Comparison of ENCODE assay signal across 19 cellular contexts in the genomic region with DNA sequence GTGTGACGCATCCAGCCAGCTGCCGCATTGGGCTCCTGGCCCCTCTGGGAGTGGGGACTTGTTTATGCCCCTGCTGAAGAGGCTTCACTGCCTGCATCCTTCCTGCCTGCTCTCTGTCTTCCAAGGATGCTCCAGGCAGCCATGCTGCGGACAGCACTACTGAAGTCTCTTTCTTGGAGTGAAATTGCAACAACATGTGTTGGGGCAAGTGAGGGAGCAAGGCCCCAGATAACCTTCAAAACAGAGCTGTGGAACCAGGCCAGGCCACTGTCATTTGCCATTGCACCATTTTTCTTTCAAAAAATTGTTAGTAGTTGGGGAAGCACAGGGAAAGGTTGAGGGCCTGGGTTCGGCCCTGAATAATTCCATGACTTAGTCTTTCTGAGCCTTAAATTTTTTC.
A peak's percentile ranks its signal among the peaks of the same experiment; 100 is the strongest.
DNase-seq lines count a peak whose midpoint lies in the region; ATAC-seq and TF ChIP-seq lines count a peak whose summit lies in the region.
"Had no signal": no experiment of that assay in that cellular context is flagged by ENCODE, and none has a peak within 500 bp of the region (broad histone marks: within the 10 kb centered on the region; RNA-seq: fewer than 3 reads in every experiment).

No MANE protein-coding gene starts in this region.

- ATAC-seq in GM23338: no peak
- ATAC-seq: A549; CD8-positive, alpha-beta T cell had no signal

- H3K4me1 ChIP-seq in GM23338 (ENCODE audit: insufficient read depth): no peaks in the 10 kb centered on the region
- H3K4me1 ChIP-seq in esophagus muscularis mucosa: no peaks in the 10 kb centered on the region
- H3K4me1 ChIP-seq: Caco-2 had no signal

- TF ChIP-seq CTCF in GM23338 (conservative IDR thresholded peaks at IDR 0.05; ENCODE audit: low read depth in 2 of 2) (no peak), esophagus muscularis mucosa (IDR thresholded peaks at IDR 0.05) (no peak), neural crest cell (conservative IDR thresholded peaks at IDR 0.05) (no peak)

- no peaks in the 10 kb centered on the region for H3K9me3 Mint-ChIP-seq in GM23338
- H3K9me3 Mint-ChIP-seq in neural crest cell: peaks cover 2% of the 10 kb centered on the region

- no peaks in the 10 kb centered on the region for H4K20me1 ChIP-seq in GM23338 (replicated peaks; ENCODE audit: insufficient read depth)
- H4K20me1 ChIP-seq: BLaER1 treated with 17β-estradiol and CSF1 and Interleukin-3, amounts not matched to agents 10 nM and 100 nM had no signal

- H3K27me3 ChIP-seq in GM23338 (ENCODE audit: insufficient read depth) (no peaks in the 10 kb centered on the region), esophagus muscularis mucosa (no peaks in the 10 kb centered on the region)
- H3K27me3 ChIP-seq: BLaER1 treated with 17β-estradiol and CSF1 and Interleukin-3, amounts not matched to agents 10 nM and 100 nM had no signal

- intact Hi-C loops in esophagus muscularis mucosa (cut with DNase I): no loop called here

- DNase-seq in DMS153 (lab: John Stamatoyannopoulos, UW): peak; percentile 5
- no peak for DNase-seq in DMS153 treated with DMSO at 0.1 percent for 48 hours (lab: John Stamatoyannopoulos, UW; ENCODE audit: unreplicated experiment)
- no peak for DNase-seq in GM23338 (ENCODE audit: low spot score)
- peak; percentile 78 for DNase-seq in esophagus muscularis mucosa (ENCODE audit: extremely low spot score)
- DNase-seq in neural crest cell (ENCODE audit: low read depth, low spot score): no peak
- no peak for DNase-seq in NCI-H2196 treated with DMSO at 0.1 percent for 48 hours (lab: John Stamatoyannopoulos, UW; ENCODE audit: unreplicated experiment)
- no peak for DNase-seq in NCI-H187 treated with DMSO at 0.1 percent for 48 hours (lab: John Stamatoyannopoulos, UW)
- DNase-seq: AML-193; Caco-2; Calu3; CD4-positive, alpha-beta T cell; CD8-positive, alpha-beta T cell; DMS79 treated with DMSO at 0.1 percent for 48 hours; GF-D8 had no signal

- no peak overlapping the region for H3K27ac Mint-ChIP-seq in GM23338
- peak overlapping the region; percentile 44 for H3K27ac Mint-ChIP-seq in neural crest cell (ENCODE audit: unreplicated experiment)
- H3K27ac Mint-ChIP-seq: B cell; CD4-positive, alpha-beta T cell; CD8-positive, alpha-beta T cell had no signal

- peak overlapping the region; percentile 59 for H2AFZ ChIP-seq in GM23338

- TF ChIP-seq POLR2A in esophagus muscularis mucosa (IDR thresholded peaks at IDR 0.05; ENCODE audit: low read depth): no peak

- no peaks in the 10 kb centered on the region for H3K79me2 ChIP-seq in GM23338 (replicated peaks; ENCODE audit: insufficient read depth)

- no peak overlapping the region for H3K4me3 Mint-ChIP-seq in GM23338
- no peak overlapping the region for H3K4me3 Mint-ChIP-seq in neural crest cell
- H3K4me3 Mint-ChIP-seq: B cell; CD4-positive, alpha-beta T cell; CD8-positive, alpha-beta T cell had no signal

- TF ChIP-seq EP300 in esophagus muscularis mucosa (IDR thresholded peaks at IDR 0.05): no peak

- no peaks in the 10 kb centered on the region for H3K9me2 ChIP-seq in GM23338 (ENCODE audit: insufficient read depth)

- H3K4me3 ChIP-seq in GM23338 (no peak overlapping the region), esophagus muscularis mucosa (no peak overlapping the region)
- H3K4me3 ChIP-seq: A549; BLaER1 treated with 17β-estradiol and CSF1 and Interleukin-3, amounts not matched to agents 10 nM and 100 nM had no signal

- H3K36me3 Mint-ChIP-seq in GM23338 (ENCODE audit: low read depth): no peaks in the 10 kb centered on the region; the same call in 2 of the 3 replicates
- H3K36me3 Mint-ChIP-seq in neural crest cell (ENCODE audit: low read depth): peaks cover 2% of the 10 kb centered on the region
- H3K36me3 Mint-ChIP-seq: CD8-positive, alpha-beta T cell had no signal

- H3K36me3 ChIP-seq in GM23338 (ENCODE audit: insufficient read depth) (no peaks in the 10 kb centered on the region; the same call in 1 of the 2 replicates), esophagus muscularis mucosa (no peaks in the 10 kb centered on the region)
- H3K36me3 ChIP-seq: BLaER1 treated with 17β-estradiol and CSF1 and Interleukin-3, amounts not matched to agents 10 nM and 100 nM had no signal

- WGBS in esophagus muscularis mucosa: 90% methylated on average over 4 of the region's 4 CpGs

- no peaks in the 10 kb centered on the region for H3F3A ChIP-seq in GM23338 (replicated peaks; ENCODE audit: low read depth)

- peaks cover 3% of the 10 kb centered on the region; the same call in 1 of the 3 replicates for H3K4me1 Mint-ChIP-seq in GM23338
- H3K4me1 Mint-ChIP-seq in neural crest cell: no peaks in the 10 kb centered on the region

- H3K27me3 Mint-ChIP-seq in GM23338 (ENCODE audit: insufficient read depth, low read depth, poor library complexity): peaks cover 2% of the 10 kb centered on the region
- no peaks in the 10 kb centered on the region for H3K27me3 Mint-ChIP-seq in neural crest cell (ENCODE audit: low read depth)
- H3K27me3 Mint-ChIP-seq: B cell; CD4-positive, alpha-beta T cell had no signal

- H3K4me2 ChIP-seq in GM23338: no peak overlapping the region
- H3K4me2 ChIP-seq: A549; BLaER1 treated with 17β-estradiol and CSF1 and Interleukin-3, amounts not matched to agents 10 nM and 100 nM had no signal

- peaks cover 0 to 5% (median 3%) of the 10 kb centered on the region in 4 donors for H3K9me3 ChIP-seq in esophagus muscularis mucosa

- no peak overlapping the region for H3K27ac ChIP-seq in GM23338 (ENCODE audit: low read depth)
- H3K27ac ChIP-seq in esophagus muscularis mucosa (replicated peaks in 1 of 4): no peak overlapping the region
- H3K27ac ChIP-seq: 22Rv1; A549; BLaER1 treated with 17β-estradiol and CSF1 and Interleukin-3, amounts not matched to agents 10 nM and 100 nM; C4-2B had no signal

TF ChIP-seq in GM23338, 12 proteins besides CTCF, POLR2A, EP300 and RAD21 (continues in another document):
- TF ChIP-seq STAT1 (IDR thresholded peaks at IDR 0.05; ENCODE audit: unreplicated experiment): no peak
- no peak for TF ChIP-seq ZNF462 (CRISPR knock-in tag; IDR thresholded peaks at IDR 0.05)
- TF ChIP-seq POLR2AphosphoS5 (IDR thresholded peaks at IDR 0.05; ENCODE audit: low read depth): no peak
- TF ChIP-seq ZNF114 (CRISPR knock-in tag; IDR thresholded peaks at IDR 0.05): no peak

Comparison
In these comparisons a context has a peak if more than half of its experiments do, and no peak if none do; other contexts are left out.
1. DNase-seq: peak in DMS153 (single experiment) and esophagus muscularis mucosa (single experiment); none in DMS153 treated with DMSO at 0.1 percent for 48 hours (single experiment), GM23338 (single experiment), neural crest cell (single experiment), NCI-H2196 treated with DMSO at 0.1 percent for 48 hours (single experiment) and NCI-H187 treated with DMSO at 0.1 percent for 48 hours (single experiment).